8 cellular contexts compared by ENCODE assay signal in genomic region chr22:44085743-44086741, GRCh38.
DNase-seq lines count a peak whose midpoint lies in the region; ATAC-seq, FAIRE-seq and TF ChIP-seq lines count a peak whose summit lies in the region.

No MANE protein-coding gene starts in this region.

- FAIRE-seq in GM12878 (lab: Jason Lieb, UNC) (peak; percentile 83), keratinocyte (lab: Jason Lieb, UNC) (peak; percentile 80)

- H3K27me3 Mint-ChIP-seq in CD8-positive, alpha-beta T cell (ENCODE audit: low read depth): no peaks in the 10 kb centered on the region

- H3K9ac ChIP-seq in BLaER1 treated with 17β-estradiol and CSF1 and Interleukin-3, amounts not matched to agents 10 nM and 100 nM: peak overlapping the region in 7 of 11 experiments; percentile 0 to 51 (median 24); a peak in 7 of 22 replicates
- H3K9ac ChIP-seq in GM12878 (ENCODE audit: control insufficient read depth, insufficient read depth, low read length) (no peak overlapping the region), keratinocyte (ENCODE audit: control insufficient read depth, extremely low read depth, insufficient read depth, low read length) (no peak overlapping the region)

- no peak overlapping the region for H3K27ac Mint-ChIP-seq in CD8-positive, alpha-beta T cell

- no TSS peak for BruUV-seq in GM12878 (replicated peaks; lab: Mats Ljungman, UMichigan)

- H3K27ac ChIP-seq in BLaER1 treated with 17β-estradiol and CSF1 and Interleukin-3, amounts not matched to agents 10 nM and 100 nM: no peak overlapping the region
- H3K27ac ChIP-seq in GM12878 (ENCODE audit: control insufficient read depth, insufficient read depth) (no peak overlapping the region), keratinocyte (ENCODE audit: control insufficient read depth, insufficient read depth, low read length) (no peak overlapping the region), tibial nerve (peak overlapping the region in 3 of 4 donors; percentile 16 to 19 (median 18))
- H3K27ac ChIP-seq in CD8-positive, alpha-beta T cell (ENCODE audit: low read depth, low read length): no peak overlapping the region

- H3K4me2 ChIP-seq in BLaER1 treated with 17β-estradiol and CSF1 and Interleukin-3, amounts not matched to agents 10 nM and 100 nM: peak overlapping the region in 4 of 11 experiments; percentile 9 to 35 (median 20); a peak in 7 of 22 replicates
- H3K4me2 ChIP-seq in GM12878 (ENCODE audit: control insufficient read depth, insufficient read depth) (no peak overlapping the region), keratinocyte (ENCODE audit: control insufficient read depth, extremely low read depth, insufficient read depth, low read depth, low read length) (no peak overlapping the region)

- POLR2A ChIA-PET in GM12878 (lab: Charles Lee): interaction anchor here (1.0 to 2.4 kb wide), 4 partner anchors 49 to 92 kb away, joined by 3 to 10 read pairs (median 5); partner anchors contain the start of gene PARVB
- POLR2A ChIA-PET in CD8-positive, alpha-beta T cell (lab: Charles Lee): no interaction called here

- H3K36me3 Mint-ChIP-seq in CD8-positive, alpha-beta T cell: no peaks in the 10 kb centered on the region

- in situ Hi-C loops in GM12878 (cut with MboI): loop anchor here (5.0 kb wide), 2 partner anchors 89 to 541 kb away; no protein-coding TSS in a partner anchor

- no peaks in the 10 kb centered on the region for H3K9me3 Mint-ChIP-seq in CD8-positive, alpha-beta T cell

- peaks cover 0 to 10% (median 7%) of the 10 kb centered on the region in 11 experiments; a peak in 10 of 22 replicates for H3K9me3 ChIP-seq in BLaER1 treated with 17β-estradiol and CSF1 and Interleukin-3, amounts not matched to agents 10 nM and 100 nM (replicated peaks in 1 of 11)
- H3K9me3 ChIP-seq in GM12878 (replicated peaks; ENCODE audit: control insufficient read depth, insufficient read depth, low read length): no peaks in the 10 kb centered on the region; the same call in 2 of the 3 replicates
- H3K9me3 ChIP-seq in keratinocyte (ENCODE audit: control insufficient read depth, low read depth, low read length): no peaks in the 10 kb centered on the region
- H3K9me3 ChIP-seq in tibial nerve: peaks cover 0 to 17% (median 0%) of the 10 kb centered on the region in 4 donors
- no peaks in the 10 kb centered on the region for H3K9me3 ChIP-seq in CD8-positive, alpha-beta T cell (ENCODE audit: low read length)

- DNase-seq in GM19238 (ENCODE audit: insufficient read length, low spot score) (peak; percentile 42), NCI-H2196 treated with DMSO at 0.1 percent for 48 hours (lab: John Stamatoyannopoulos, UW; ENCODE audit: unreplicated experiment) (peak; percentile 93), GM12878 (ENCODE audit: low read depth, low spot score) (peak; percentile 27), keratinocyte (ENCODE audit: low read depth, low spot score) (peak; percentile 54), tibial nerve (ENCODE audit: low spot score in 2 of 2) (peak in 1 of 2 donors; percentile 48)
- DNase-seq in CD8-positive, alpha-beta T cell: no peak

- no peaks in the 10 kb centered on the region for H3K4me1 Mint-ChIP-seq in CD8-positive, alpha-beta T cell (ENCODE audit: low read depth)

- H3K9me1 ChIP-seq in keratinocyte (ENCODE audit: control insufficient read depth, extremely low read depth, insufficient read depth, low read length): no peaks in the 10 kb centered on the region

- ATAC-seq in GM12878: peak; percentile 89
- ATAC-seq in CD8-positive, alpha-beta T cell: no peak
- no peak for ATAC-seq in GM21367 (IDR thresholded peaks at IDR 0.05; ENCODE audit: unreplicated experiment)

- H3K4me3 ChIP-seq in BLaER1 treated with 17β-estradiol and CSF1 and Interleukin-3, amounts not matched to agents 10 nM and 100 nM: no peak overlapping the region
- no peak overlapping the region for H3K4me3 ChIP-seq in GM12878
- no peak overlapping the region for H3K4me3 ChIP-seq in keratinocyte (ENCODE audit: control insufficient read depth in 2 of 3, extremely low read depth in 1 of 3, insufficient read depth in 2 of 3, low read depth in 1 of 3, low read length in 3 of 3)
- no peak overlapping the region for H3K4me3 ChIP-seq in tibial nerve
- no peak overlapping the region for H3K4me3 ChIP-seq in CD8-positive, alpha-beta T cell (ENCODE audit: low read depth, low read length)

- peaks cover 0 to 35% (median 0%) of the 10 kb centered on the region in 11 experiments; a peak in 4 of 22 replicates for H3K36me3 ChIP-seq in BLaER1 treated with 17β-estradiol and CSF1 and Interleukin-3, amounts not matched to agents 10 nM and 100 nM
- H3K36me3 ChIP-seq in GM12878 (ENCODE audit: control insufficient read depth in 2 of 2, insufficient read depth in 2 of 2, low read length in 1 of 2) (peaks cover 13 to 14% of the 10 kb centered on the region in 2 experiments), keratinocyte (ENCODE audit: control insufficient read depth in 2 of 2, extremely low read depth in 1 of 2, insufficient read depth in 2 of 2, low read length in 2 of 2) (no peaks in the 10 kb centered on the region), tibial nerve (no peaks in the 10 kb centered on the region)
- no peaks in the 10 kb centered on the region for H3K36me3 ChIP-seq in CD8-positive, alpha-beta T cell (ENCODE audit: insufficient read depth, low read length)

- intact Hi-C loops in GM12878 (cut with micrococcal nuclease; ENCODE audit: unreplicated experiment): loop anchor here (1.0 to 10.0 kb wide), 2 partner anchors 93 to 479 kb away; no protein-coding TSS in a partner anchor
- intact Hi-C loops in CD8-positive, alpha-beta T cell (cut with DNase I, micrococcal nuclease): no loop called here

- peaks cover 6% of the 10 kb centered on the region for H3K79me2 ChIP-seq in GM12878 (ENCODE audit: control insufficient read depth, insufficient read depth, low read length)
- no peaks in the 10 kb centered on the region for H3K79me2 ChIP-seq in keratinocyte (ENCODE audit: control insufficient read depth, insufficient read depth, low read length)

- peak; percentile 86 for TF ChIP-seq RAD21 in GM12878 (IDR thresholded peaks at IDR 0.05; ENCODE audit: insufficient read depth, low read depth, low read length)

- WGBS in GM12878 (ENCODE audit: insufficient coverage, insufficient replicate concordance, low lambda C conversion rate, missing lambda C conversion rate): 68% methylated on average over 21 of the region's 21 CpGs
- WGBS in tibial nerve, 2 donors: 60 to 62% methylated on average over 21 of the region's 21 CpGs

- no peak overlapping the region for H3K4me3 Mint-ChIP-seq in CD8-positive, alpha-beta T cell

- H4K20me1 ChIP-seq in BLaER1 treated with 17β-estradiol and CSF1 and Interleukin-3, amounts not matched to agents 10 nM and 100 nM: peaks cover 0 to 53% (median under 1%) of the 10 kb centered on the region in 11 experiments; a peak in 7 of 22 replicates
- H4K20me1 ChIP-seq in GM12878 (ENCODE audit: control insufficient read depth, insufficient read depth) (0 out of 2 replicates have a peak, but pooled peaks cover 4% of the 10 kb centered on the region), keratinocyte (ENCODE audit: control insufficient read depth, extremely low read depth, insufficient read depth, low read length) (no peaks in the 10 kb centered on the region)

- TF ChIP-seq POLR2A in GM12878 (IDR thresholded peaks at IDR 0.05; ENCODE audit: low read depth, low read length) (no peak), tibial nerve (IDR thresholded peaks at IDR 0.05) (no peak)

- SMC1A ChIA-PET in GM12878 (lab: Charles Lee; ENCODE audit: uncharacterized antibody, unreplicated experiment): interaction anchor here (0.5 to 8.3 kb wide), 33 partner anchors 8 to 541 kb away, joined by 3 to 282 read pairs (median 4); partner anchors contain the start of genes PARVB and PARVG

- peak; percentile 63 to 87 (median 72) for TF ChIP-seq CTCF in GM12878 (IDR thresholded peaks at IDR 0.05 in 2 of 3, conservative IDR thresholded peaks at IDR 0.05 in 1 of 3; ENCODE audit: control insufficient read depth in 2 of 3, extremely low read depth in 1 of 3, insufficient read depth in 1 of 3, low read depth in 3 of 3, low read length in 3 of 3)
- TF ChIP-seq CTCF in keratinocyte (optimal IDR thresholded peaks at IDR 0.05 in 1 of 3, IDR thresholded peaks at IDR 0.05 in 1 of 3, conservative IDR thresholded peaks at IDR 0.05 in 1 of 3; ENCODE audit: extremely low read depth in 1 of 3, insufficient read depth in 2 of 3, low read length in 3 of 3): peak; percentile 67 to 72 (median 71)
- TF ChIP-seq CTCF in tibial nerve (IDR thresholded peaks at IDR 0.05): peak in 1 of 5 experiments; percentile 25
- TF ChIP-seq CTCF in CD8-positive, alpha-beta T cell (IDR thresholded peaks at IDR 0.05): no peak

- H2AFZ ChIP-seq in GM12878 (ENCODE audit: control insufficient read depth, low read depth, low read length): no peak overlapping the region
- no peak overlapping the region for H2AFZ ChIP-seq in keratinocyte (ENCODE audit: control insufficient read depth, low read length)

- CTCF ChIA-PET in GM12878 (lab: Yijun Ruan, JAX): interaction anchor here (0.6 to 9.6 kb wide), 44 partner anchors 8 to 598 kb away, joined by 3 to 499 read pairs (median 4); partner anchors contain the start of gene PARVG
- CTCF ChIA-PET in CD8-positive, alpha-beta T cell (lab: Charles Lee): interaction anchor here (0.6 to 6.7 kb wide), 9 partner anchors 8 to 541 kb away, joined by 3 to 76 read pairs (median 3); no protein-coding TSS in a partner anchor

- H3K27me3 ChIP-seq in BLaER1 treated with 17β-estradiol and CSF1 and Interleukin-3, amounts not matched to agents 10 nM and 100 nM: no peaks in the 10 kb centered on the region
- H3K27me3 ChIP-seq in GM12878 (replicated peaks in 1 of 2; ENCODE audit: control insufficient read depth in 2 of 2, insufficient read depth in 2 of 2, low read length in 1 of 2) (no peaks in the 10 kb centered on the region), keratinocyte (ENCODE audit: control insufficient read depth, extremely low read depth, insufficient read depth, low read length) (peaks cover 25% of the 10 kb centered on the region), tibial nerve (no peaks in the 10 kb centered on the region)
- H3K27me3 ChIP-seq in CD8-positive, alpha-beta T cell (ENCODE audit: insufficient read depth, low read length): no peaks in the 10 kb centered on the region

- H3K4me1 ChIP-seq in BLaER1 treated with 17β-estradiol and CSF1 and Interleukin-3, amounts not matched to agents 10 nM and 100 nM: peaks cover 4 to 30% (median 18%) of the 10 kb centered on the region in 10 experiments; a peak in 15 of 20 replicates
- H3K4me1 ChIP-seq in GM12878 (ENCODE audit: control insufficient read depth, insufficient read depth, low read length) (no peaks in the 10 kb centered on the region), keratinocyte (ENCODE audit: control insufficient read depth, extremely low read depth, insufficient read depth, low read length) (peaks cover 10% of the 10 kb centered on the region), tibial nerve (peaks cover 0 to 31% (median 3%) of the 10 kb centered on the region in 4 donors)
- peaks cover 3% of the 10 kb centered on the region for H3K4me1 ChIP-seq in CD8-positive, alpha-beta T cell (ENCODE audit: insufficient read depth, low read length)

- dilution Hi-C loops in keratinocyte (cut with MboI; ENCODE audit: extremely low pct_ligation_motif_present, low sequenced_read_pairs): no loop called here

- RAD21 ChIA-PET in GM12878 (lab: Charles Lee; ENCODE audit: unreplicated experiment): interaction anchor here (0.7 to 5.2 kb wide), 22 partner anchors 17 to 539 kb away, joined by 3 to 185 read pairs (median 5); partner anchors contain the start of genes PARVG and SAMM50

- TF ChIP-seq EP300 in GM12878 (IDR thresholded peaks at IDR 0.05; ENCODE audit: borderline replicate concordance in 1 of 2, control insufficient read depth in 1 of 2, low read depth in 2 of 2, low read length in 2 of 2) (no peak), tibial nerve (IDR thresholded peaks at IDR 0.05) (no peak)

Comparison
In these comparisons a context has a peak if more than half of its experiments do, and no peak if none do; other contexts are left out.
1. H3K27ac ChIP-seq: peak in tibial nerve (3 of 4); none in BLaER1 treated with 17β-estradiol and CSF1 and Interleukin-3, amounts not matched to agents 10 nM and 100 nM (0 of 11), GM12878 (single experiment), keratinocyte (single experiment) and CD8-positive, alpha-beta T cell (single experiment).
2. H3K9ac ChIP-seq: peak in BLaER1 treated with 17β-estradiol and CSF1 and Interleukin-3, amounts not matched to agents 10 nM and 100 nM (7 of 11); none in GM12878 (single experiment) and keratinocyte (single experiment).
3. DNase-seq: peak in GM19238 (single experiment), NCI-H2196 treated with DMSO at 0.1 percent for 48 hours (single experiment), GM12878 (single experiment) and keratinocyte (single experiment); none in CD8-positive, alpha-beta T cell (0 of 7).